Comparison of ENCODE assay signal across 9 cellular contexts in the genomic region with DNA sequence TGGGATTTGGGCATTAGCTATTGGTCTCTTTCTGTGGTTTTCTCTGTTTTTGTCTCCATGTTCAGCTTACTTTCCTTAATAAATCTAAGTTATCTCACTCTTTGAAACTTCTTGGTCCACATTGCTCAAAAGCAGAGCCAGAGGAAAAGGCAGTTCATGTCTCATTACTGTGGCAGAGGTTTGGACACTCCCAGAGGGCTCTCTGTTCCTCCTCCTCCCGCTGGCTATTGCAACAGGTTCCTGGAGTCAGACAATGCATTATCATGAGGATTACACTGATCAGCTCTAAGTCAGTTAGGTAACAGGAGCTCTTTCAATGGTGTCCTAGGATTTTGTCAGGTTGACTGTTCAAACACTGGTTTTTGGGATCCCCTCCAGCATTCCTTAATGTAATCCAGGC.
DNase-seq lines count a peak whose midpoint lies in the region; TF ChIP-seq lines count a peak whose summit lies in the region.
"Had no signal": no experiment of that assay in that cellular context is flagged by ENCODE, and none has a peak within 500 bp of the region (broad histone marks: within the 10 kb centered on the region; RNA-seq: fewer than 3 reads in every experiment).

No MANE protein-coding gene starts in this region.

- peak overlapping the region in 1 of 3 donors; percentile 3 for H3K27ac ChIP-seq in thyroid gland

- H3K27me3 ChIP-seq in thyroid gland: no peaks in the 10 kb centered on the region

- peaks cover 10 to 31% of the 10 kb centered on the region in 2 donors for H3K4me1 ChIP-seq in thyroid gland

- DNase-seq in DMS153 (lab: John Stamatoyannopoulos, UW) (peak; percentile 24), DMS153 treated with DMSO at 0.1 percent for 48 hours (lab: John Stamatoyannopoulos, UW; ENCODE audit: unreplicated experiment) (no peak), astrocyte of the spinal cord (ENCODE audit: low read depth, low spot score) (peak; percentile 47), kidney glomerular epithelial cell (lab: John Stamatoyannopoulos, UW) (peak; percentile 51), thyroid gland (peak; percentile 18 to 33), SHP77 (lab: John Stamatoyannopoulos, UW) (no peak), activated T-cell treated with anti-CD3 and anti-CD28 coated beads for 4 hours (no peak), G401 (ENCODE audit: low spot score) (no peak)
- DNase-seq: 8988T had no signal

- TF ChIP-seq POLR2A in thyroid gland (IDR thresholded peaks at IDR 0.05): no peak

- H3K36me3 ChIP-seq in thyroid gland: no peaks in the 10 kb centered on the region

- no peaks in the 10 kb centered on the region for H3K9me3 ChIP-seq in thyroid gland

- WGBS in thyroid gland, 2 donors: 20 to 54% methylated on average over 1 of the region's 1 CpG

- intact Hi-C loops in thyroid gland (cut with DNase I): loop anchor here (10.0 kb wide), 1 partner anchor 585 kb away; no protein-coding TSS in a partner anchor

- in situ Hi-C loops in astrocyte of the spinal cord (cut with HindIII; ENCODE audit: low sequenced_read_pairs) (no loop called here), G401 (cut with HindIII; ENCODE audit: low sequenced_read_pairs) (no loop called here)

- no peak overlapping the region for H3K4me3 ChIP-seq in astrocyte of the spinal cord (ENCODE audit: low read depth, low read length)
- H3K4me3 ChIP-seq in thyroid gland (replicated peaks in 1 of 3): no peak overlapping the region

- TF ChIP-seq CTCF in astrocyte of the spinal cord (IDR thresholded peaks at IDR 0.05; ENCODE audit: low read depth, low read length) (no peak), thyroid gland (IDR thresholded peaks at IDR 0.05) (no peak)

Comparison
In these comparisons a context has a peak if more than half of its experiments do, and no peak if none do; other contexts are left out.
1. DNase-seq: peak in DMS153 (single experiment), astrocyte of the spinal cord (single experiment), kidney glomerular epithelial cell (single experiment) and thyroid gland (2 of 2); none in DMS153 treated with DMSO at 0.1 percent for 48 hours (single experiment), SHP77 (0 of 2), activated T-cell treated with anti-CD3 and anti-CD28 coated beads for 4 hours (single experiment) and G401 (single experiment).